ENCODE assay signal across 14 cellular contexts in genomic region chr5:74034738-74035137, GRCh38.
DNase-seq lines count a peak whose midpoint lies in the region; ATAC-seq, FAIRE-seq and TF ChIP-seq lines count a peak whose summit lies in the region.
"Had no signal": no experiment of that assay in that cellular context is flagged by ENCODE, and none has a peak within 500 bp of the region (broad histone marks: within the 10 kb centered on the region; RNA-seq: fewer than 3 reads in every experiment).

No MANE protein-coding gene starts in this region.

- POLR2A ChIA-PET in AG04450 (lab: Yijun Ruan, JAX) = no interaction called here
- POLR2A ChIA-PET in activated CD4-positive, alpha-beta T cell treated with anti-CD3 and anti-CD28 coated beads for 36 hours (lab: Charles Lee) = no interaction called here

- no peak overlapping the region for H3K4me3 Mint-ChIP-seq in astrocyte (ENCODE audit: unreplicated experiment)
- no peak overlapping the region for H3K4me3 Mint-ChIP-seq in mesothelial cell of epicardium
- H3K4me3 Mint-ChIP-seq in activated CD4-positive, alpha-beta T cell treated with anti-CD3 and anti-CD28 coated beads for 36 hours = no peak overlapping the region
- H3K4me3 Mint-ChIP-seq: B cell, memory B cell had no signal

- H3K9me3 ChIP-seq in AG04450 (ENCODE audit: control insufficient read depth, insufficient read depth, low read length) = no peaks in the 10 kb centered on the region
- H3K9me3 ChIP-seq in MG63 = no peaks in the 10 kb centered on the region
- H3K9me3 ChIP-seq in astrocyte (ENCODE audit: insufficient read depth, low read depth, low read length) = no peaks in the 10 kb centered on the region
- H3K9me3 ChIP-seq in keratinocyte (ENCODE audit: control insufficient read depth, low read depth, low read length) = no peaks in the 10 kb centered on the region
- H3K9me3 ChIP-seq in left ventricle myocardium inferior (replicated peaks) = no peaks in the 10 kb centered on the region
- H3K9me3 ChIP-seq: body of pancreas had no signal

- H3K79me2 ChIP-seq in astrocyte (ENCODE audit: insufficient read depth, low read length) = no peaks in the 10 kb centered on the region
- H3K79me2 ChIP-seq in keratinocyte (ENCODE audit: control insufficient read depth, insufficient read depth, low read length) = no peaks in the 10 kb centered on the region

- H3K4me1 ChIP-seq in astrocyte (ENCODE audit: insufficient read depth, low read length) (peaks cover 25% of the 10 kb centered on the region), keratinocyte (ENCODE audit: control insufficient read depth, extremely low read depth, insufficient read depth, low read length) (peaks cover 49% of the 10 kb centered on the region), left ventricle myocardium inferior (peaks cover 8% of the 10 kb centered on the region)
- H3K4me1 ChIP-seq: body of pancreas had no signal

- FAIRE-seq in astrocyte (lab: Jason Lieb, UNC) (peak; percentile 73), keratinocyte (lab: Jason Lieb, UNC) (peak; percentile 99)
- FAIRE-seq: small intestine had no signal

- peaks cover 37% of the 10 kb centered on the region for H3K4me1 Mint-ChIP-seq in astrocyte (ENCODE audit: low read depth, unreplicated experiment)
- H3K4me1 Mint-ChIP-seq in mesothelial cell of epicardium = peaks cover 39% of the 10 kb centered on the region
- peaks cover 7% of the 10 kb centered on the region for H3K4me1 Mint-ChIP-seq in activated CD4-positive, alpha-beta T cell treated with anti-CD3 and anti-CD28 coated beads for 36 hours
- H3K4me1 Mint-ChIP-seq: B cell, memory B cell had no signal

- H3K4me2 ChIP-seq in astrocyte (ENCODE audit: low read length) = peak overlapping the region; percentile 76
- H3K4me2 ChIP-seq in keratinocyte (ENCODE audit: control insufficient read depth, extremely low read depth, insufficient read depth, low read depth, low read length) = peak overlapping the region; percentile 83

- CTCF ChIA-PET in AG04450 (lab: Charles Lee) = interaction anchor here (0.6 to 1.1 kb wide), 4 partner anchors 133 to 614 kb away, joined by 3 to 4 read pairs (median 4); partner anchors contain the start of gene ENC1
- CTCF ChIA-PET in activated CD4-positive, alpha-beta T cell treated with anti-CD3 and anti-CD28 coated beads for 36 hours (lab: Charles Lee) = no interaction called here

- ATAC-seq in HG03378 (IDR thresholded peaks at IDR 0.05; ENCODE audit: unreplicated experiment) = no peak
- no peak for ATAC-seq in activated CD4-positive, alpha-beta T cell treated with anti-CD3 and anti-CD28 coated beads for 36 hours

- peak overlapping the region; percentile 90 for H3K27ac Mint-ChIP-seq in astrocyte (ENCODE audit: unreplicated experiment)
- no peak overlapping the region for H3K27ac Mint-ChIP-seq in mesothelial cell of epicardium
- no peak overlapping the region for H3K27ac Mint-ChIP-seq in activated CD4-positive, alpha-beta T cell treated with anti-CD3 and anti-CD28 coated beads for 36 hours
- H3K27ac Mint-ChIP-seq: B cell, memory B cell had no signal

- no peaks in the 10 kb centered on the region for H3K36me3 Mint-ChIP-seq in astrocyte (ENCODE audit: low read depth, unreplicated experiment)
- no peaks in the 10 kb centered on the region for H3K36me3 Mint-ChIP-seq in mesothelial cell of epicardium
- no peaks in the 10 kb centered on the region for H3K36me3 Mint-ChIP-seq in activated CD4-positive, alpha-beta T cell treated with anti-CD3 and anti-CD28 coated beads for 36 hours (ENCODE audit: low read depth)
- H3K36me3 Mint-ChIP-seq: memory B cell had no signal

- H3K4me3 ChIP-seq in AG04450 (ENCODE audit: low read depth, low read length) = no peak overlapping the region
- H3K4me3 ChIP-seq in MG63 = no peak overlapping the region
- H3K4me3 ChIP-seq in astrocyte (ENCODE audit: insufficient read depth, low read depth, low read length) = no peak overlapping the region
- peak overlapping the region in 2 of 3 experiments; percentile 41 to 43 for H3K4me3 ChIP-seq in keratinocyte (ENCODE audit: control insufficient read depth in 2 of 3, extremely low read depth in 1 of 3, insufficient read depth in 2 of 3, low read depth in 1 of 3, low read length in 3 of 3)
- H3K4me3 ChIP-seq in left ventricle myocardium inferior = no peak overlapping the region
- H3K4me3 ChIP-seq: body of pancreas had no signal

- TF ChIP-seq CTCF in AG04450 (IDR thresholded peaks at IDR 0.05; ENCODE audit: low read depth, low read length) (no peak), astrocyte (IDR thresholded peaks at IDR 0.05; ENCODE audit: insufficient read depth, low read depth, low read length) (no peak), keratinocyte (optimal IDR thresholded peaks at IDR 0.05 in 1 of 3, IDR thresholded peaks at IDR 0.05 in 1 of 3, conservative IDR thresholded peaks at IDR 0.05 in 1 of 3; ENCODE audit: extremely low read depth in 1 of 3, insufficient read depth in 2 of 3, low read length in 3 of 3) (no peak), mesothelial cell of epicardium (IDR thresholded peaks at IDR 0.05; ENCODE audit: unreplicated experiment) (no peak), left ventricle myocardium inferior (IDR thresholded peaks at IDR 0.05; ENCODE audit: borderline replicate concordance) (no peak)

- H3K27ac ChIP-seq in AG04450 (ENCODE audit: low read depth, low read length) (no peak overlapping the region), astrocyte (ENCODE audit: low read depth, low read length) (peak overlapping the region; percentile 74), keratinocyte (ENCODE audit: control insufficient read depth, insufficient read depth, low read length) (peak overlapping the region; percentile 79), left ventricle myocardium inferior (replicated peaks) (no peak overlapping the region)
- H3K27ac ChIP-seq: body of pancreas had no signal

- H4K20me1 ChIP-seq in astrocyte (ENCODE audit: insufficient read depth, low read length) = no peaks in the 10 kb centered on the region
- no peaks in the 10 kb centered on the region for H4K20me1 ChIP-seq in keratinocyte (ENCODE audit: control insufficient read depth, extremely low read depth, insufficient read depth, low read length)

- dilution Hi-C loops in keratinocyte (cut with MboI; ENCODE audit: extremely low pct_ligation_motif_present, low sequenced_read_pairs) = no loop called here

- H3K9ac ChIP-seq in astrocyte (ENCODE audit: low read length) = peak overlapping the region; percentile 55
- H3K9ac ChIP-seq in keratinocyte (ENCODE audit: control insufficient read depth, extremely low read depth, insufficient read depth, low read length) = peak overlapping the region; percentile 60

- no peaks in the 10 kb centered on the region for H3K27me3 Mint-ChIP-seq in astrocyte (ENCODE audit: low read depth, unreplicated experiment)
- peaks cover 13% of the 10 kb centered on the region for H3K27me3 Mint-ChIP-seq in mesothelial cell of epicardium (ENCODE audit: low read depth)
- peaks cover 13% of the 10 kb centered on the region for H3K27me3 Mint-ChIP-seq in activated CD4-positive, alpha-beta T cell treated with anti-CD3 and anti-CD28 coated beads for 36 hours

- intact Hi-C loops in activated CD4-positive, alpha-beta T cell treated with anti-CD3 and anti-CD28 coated beads for 36 hours (cut with DNase I, micrococcal nuclease) = loop anchor here (5.0 kb wide), 1 partner anchor 613 kb away; no protein-coding TSS in a partner anchor
- intact Hi-C loops in left ventricle myocardium inferior (cut with micrococcal nuclease) = loop anchor here (5.0 kb wide), 1 partner anchor 608 kb away; the partner anchor contains the start of gene ENC1

- no peaks in the 10 kb centered on the region for H3K36me3 ChIP-seq in MG63
- no peaks in the 10 kb centered on the region for H3K36me3 ChIP-seq in astrocyte (ENCODE audit: insufficient read depth, low read length)
- no peaks in the 10 kb centered on the region for H3K36me3 ChIP-seq in keratinocyte (ENCODE audit: control insufficient read depth in 2 of 2, extremely low read depth in 1 of 2, insufficient read depth in 2 of 2, low read length in 2 of 2)
- H3K36me3 ChIP-seq in left ventricle myocardium inferior = no peaks in the 10 kb centered on the region

- peak; percentile 64 for DNase-seq in AG04450 (ENCODE audit: low read depth, low spot score)
- peak; percentile 92 for DNase-seq in MG63
- DNase-seq in astrocyte (ENCODE audit: low read depth) = peak; percentile 94
- DNase-seq in keratinocyte (ENCODE audit: low read depth, low spot score) = peak; percentile 80
- DNase-seq in mesothelial cell of epicardium (ENCODE audit: low spot score in 2 of 2, unreplicated experiment in 2 of 2) = no peak
- DNase-seq in activated CD4-positive, alpha-beta T cell treated with anti-CD3 and anti-CD28 coated beads for 36 hours = no peak
- no peak for DNase-seq in left ventricle myocardium inferior
- DNase-seq: activated CD8-positive, alpha-beta memory T cell treated with anti-CD3 and anti-CD28 coated beads for 24 hours; body of pancreas; NCI-H2107 had no signal

- H3K27me3 ChIP-seq in AG04450 (ENCODE audit: control insufficient read depth, insufficient read depth, low read length) (no peaks in the 10 kb centered on the region), MG63 (no peaks in the 10 kb centered on the region), astrocyte (ENCODE audit: insufficient read depth, low read length) (no peaks in the 10 kb centered on the region), keratinocyte (ENCODE audit: control insufficient read depth, extremely low read depth, insufficient read depth, low read length) (no peaks in the 10 kb centered on the region), left ventricle myocardium inferior (ENCODE audit: low read depth) (peaks cover 14% of the 10 kb centered on the region)
- H3K27me3 ChIP-seq: body of pancreas had no signal

- H3K9me1 ChIP-seq in keratinocyte (ENCODE audit: control insufficient read depth, extremely low read depth, insufficient read depth, low read length) = no peaks in the 10 kb centered on the region

- H3K9me3 Mint-ChIP-seq in astrocyte (ENCODE audit: unreplicated experiment) (no peaks in the 10 kb centered on the region), mesothelial cell of epicardium (no peaks in the 10 kb centered on the region)
- H3K9me3 Mint-ChIP-seq in activated CD4-positive, alpha-beta T cell treated with anti-CD3 and anti-CD28 coated beads for 36 hours (ENCODE audit: low read depth) = no peaks in the 10 kb centered on the region
- H3K9me3 Mint-ChIP-seq: memory B cell had no signal

- peak overlapping the region; percentile 9 for H2AFZ ChIP-seq in astrocyte (ENCODE audit: low read depth, low read length)
- peak overlapping the region; percentile 17 for H2AFZ ChIP-seq in keratinocyte (ENCODE audit: control insufficient read depth, low read length)

Comparison
In these comparisons a context has a peak if more than half of its experiments do, and no peak if none do; other contexts are left out.
1. DNase-seq: peak in AG04450 (single experiment), MG63 (single experiment), astrocyte (single experiment) and keratinocyte (single experiment); none in mesothelial cell of epicardium (0 of 2), activated CD4-positive, alpha-beta T cell treated with anti-CD3 and anti-CD28 coated beads for 36 hours (single experiment) and left ventricle myocardium inferior (single experiment).
2. H3K27ac ChIP-seq: peak in astrocyte (single experiment) and keratinocyte (single experiment); none in AG04450 (single experiment) and left ventricle myocardium inferior (single experiment).
3. H3K4me3 ChIP-seq: peak in keratinocyte (2 of 3); none in AG04450 (single experiment), MG63 (single experiment), astrocyte (single experiment) and left ventricle myocardium inferior (single experiment).